In the genomic region with DNA sequence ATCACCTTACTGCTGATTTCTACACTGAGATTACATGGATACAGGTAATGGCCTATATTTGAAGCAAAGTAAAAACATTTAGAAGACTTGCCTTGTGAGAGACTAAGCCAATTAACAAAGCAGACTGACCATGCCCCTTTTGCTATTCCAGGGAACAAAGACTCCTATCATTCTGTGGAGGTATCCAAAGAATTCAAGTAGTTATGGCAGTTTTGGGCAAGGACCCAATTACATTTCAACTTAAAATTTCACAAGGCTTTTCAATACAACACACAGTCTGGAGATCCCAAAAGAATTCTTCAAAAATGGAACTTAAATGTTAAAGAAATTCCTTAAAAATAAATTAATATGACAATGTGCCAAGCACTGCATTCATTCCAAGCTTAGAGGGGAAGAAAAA, we compare ENCODE assay signal across 22 cellular contexts.
DNase-seq lines count a peak whose midpoint lies in the region; ATAC-seq and TF ChIP-seq lines count a peak whose summit lies in the region.
"Had no signal": no experiment of that assay in that cellular context is flagged by ENCODE, and none has a peak within 500 bp of the region (broad histone marks: within the 10 kb centered on the region; RNA-seq: fewer than 3 reads in every experiment).

No MANE protein-coding gene starts in this region.

- H3K9me3 ChIP-seq in IMR-90 (ENCODE audit: control insufficient read depth, insufficient read depth, low read length) (no peaks in the 10 kb centered on the region), neural progenitor cell (ENCODE audit: low read depth) (no peaks in the 10 kb centered on the region)
- H3K9me3 ChIP-seq: body of pancreas, colonic mucosa had no signal

- ATAC-seq in IMR-90 (ENCODE audit: low read depth) = peak; percentile 29; the same call in 1 of the 2 replicates
- no peak for ATAC-seq in HG03342 (IDR thresholded peaks at IDR 0.05; ENCODE audit: unreplicated experiment)
- ATAC-seq in GM18502 (IDR thresholded peaks at IDR 0.05; ENCODE audit: poor library complexity, unreplicated experiment) = no peak
- ATAC-seq: activated T-cell treated with anti-CD3 and anti-CD28 coated beads, Interleukin-2, amount 50 U/mL, for 4 hours; body of pancreas; right cardiac atrium; Right ventricle myocardium inferior had no signal

- no peak for TF ChIP-seq RAD21 in IMR-90 (IDR thresholded peaks at IDR 0.05; ENCODE audit: low read length)

- H3K36me3 Mint-ChIP-seq in neural progenitor cell = peaks cover 26% of the 10 kb centered on the region
- H3K36me3 Mint-ChIP-seq: naive B cell had no signal

- H2AFZ ChIP-seq in IMR-90 (replicated peaks; ENCODE audit: low read length, poor library complexity) (no peak overlapping the region), neural progenitor cell (replicated peaks) (no peak overlapping the region)

- TF ChIP-seq POLR2A in IMR-90 (IDR thresholded peaks at IDR 0.05; ENCODE audit: low read depth, low read length) = no peak

- no TSS peak for BruUV-seq in IMR-90 (replicated peaks; lab: Mats Ljungman, UMichigan)

- CTCF ChIA-PET in IMR-90 (lab: Yijun Ruan, JAX) = no interaction called here

- peaks cover 2% of the 10 kb centered on the region for H3K27me3 Mint-ChIP-seq in neural progenitor cell (ENCODE audit: insufficient read depth, low read depth)

- H2BK120ac ChIP-seq in IMR-90 (ENCODE audit: low read depth, low read length) = no peak overlapping the region

- no peak overlapping the region for H3K4me3 Mint-ChIP-seq in neural progenitor cell
- H3K4me3 Mint-ChIP-seq: activated naive CD4-positive, alpha-beta T cell treated with anti-CD3 and anti-CD28 coated beads for 36 hours; activated T-cell treated with anti-CD3 and anti-CD28 coated beads, Interleukin-2, amount 50 U/mL, for 4 hours; naive B cell had no signal

- intact Hi-C loops in IMR-90 (cut with micrococcal nuclease) = no loop called here

- TF ChIP-seq CTCF in IMR-90 (conservative IDR thresholded peaks at IDR 0.05; ENCODE audit: low read depth, low read length) = no peak
- TF ChIP-seq CTCF in neural progenitor cell (IDR thresholded peaks at IDR 0.05) = no peak

- H2BK5ac ChIP-seq in IMR-90 (ENCODE audit: low read depth, low read length, poor library complexity, severe bottlenecking) = no peak overlapping the region

- H3K9ac ChIP-seq in IMR-90 (ENCODE audit: low read depth, low read length) (no peak overlapping the region), neural progenitor cell (no peak overlapping the region)

- H4K20me1 ChIP-seq in IMR-90 (ENCODE audit: insufficient read depth, low read length) (no peaks in the 10 kb centered on the region), neural progenitor cell (ENCODE audit: low read depth) (no peaks in the 10 kb centered on the region)

- no peak overlapping the region for H3K4me2 ChIP-seq in IMR-90 (ENCODE audit: low read depth, low read length)
- peak overlapping the region; percentile 10 for H3K4me2 ChIP-seq in neural progenitor cell

- H3K4me1 ChIP-seq in IMR-90 (ENCODE audit: control insufficient read depth, insufficient read depth, low read length) = peaks cover 6% of the 10 kb centered on the region
- peaks cover 41% of the 10 kb centered on the region for H3K4me1 ChIP-seq in neural progenitor cell
- H3K4me1 ChIP-seq: body of pancreas, colonic mucosa had no signal

- DNase-seq in COLO829 (ENCODE audit: low spot score) (peak; percentile 77), IMR-90 (peak; percentile 52), dedifferentiated amniotic fluid mesenchymal stem cell (ENCODE audit: extremely low spot score) (peak; percentile 29), neural progenitor cell (ENCODE audit: low spot score) (peak; percentile 16), HCEC 1CT (no peak)
- DNase-seq in stimulated activated CD4-positive, alpha-beta T cell treated with anti-CD3 and anti-CD28 coated beads, Interleukin-4, amount 100 ng/mL, for 24 hours = no peak
- DNase-seq: activated CD4-positive, alpha-beta T cell treated with anti-CD3 and anti-CD28 coated beads for 1 hour; activated CD8-positive, alpha-beta memory T cell treated with anti-CD3 and anti-CD28 coated beads for 24 hours; activated naive CD4-positive, alpha-beta T cell treated with anti-CD3 and anti-CD28 coated beads for 36 hours; activated T-cell treated with anti-CD3 and anti-CD28 coated beads, Interleukin-2, amount 50 U/mL, for 4 hours; body of pancreas; colonic mucosa; DMS79; hypothalamus; KBM-7; kidney glomerular epithelial cell; naive B cell; NCI-H69; right cardiac atrium had no signal

- H3K79me1 ChIP-seq in IMR-90 (ENCODE audit: low read depth in 1 of 2, low read length in 2 of 2) = no peaks in the 10 kb centered on the region

- H3K27ac Mint-ChIP-seq in neural progenitor cell = no peak overlapping the region
- H3K27ac Mint-ChIP-seq: activated naive CD4-positive, alpha-beta T cell treated with anti-CD3 and anti-CD28 coated beads for 36 hours; naive B cell had no signal

- H2AK5ac ChIP-seq in IMR-90 (ENCODE audit: low read depth, low read length) = no peak overlapping the region

- in situ Hi-C loops in IMR-90 (cut with MboI; ENCODE audit: low sequenced_read_pairs) = no loop called here

- no peak overlapping the region for H3K4me3 ChIP-seq in IMR-90 (ENCODE audit: insufficient read depth, low read depth, low read length)
- no peak overlapping the region for H3K4me3 ChIP-seq in neural progenitor cell
- H3K4me3 ChIP-seq: body of pancreas, colonic mucosa had no signal

- H3K27ac ChIP-seq in IMR-90 (ENCODE audit: insufficient read depth, low read length) (no peak overlapping the region), neural progenitor cell (no peak overlapping the region)
- H3K27ac ChIP-seq: body of pancreas, colonic mucosa had no signal

- no peak overlapping the region for H3K4ac ChIP-seq in IMR-90 (ENCODE audit: low read depth, low read length)

- H3K4me1 Mint-ChIP-seq in neural progenitor cell = no peaks in the 10 kb centered on the region
- H3K4me1 Mint-ChIP-seq: naive B cell had no signal

- no peak overlapping the region for H3K14ac ChIP-seq in IMR-90 (replicated peaks; ENCODE audit: low read depth, low read length)

- H3K23ac ChIP-seq in IMR-90 (ENCODE audit: low read depth, low read length) = no peak overlapping the region

- no peak overlapping the region for H4K5ac ChIP-seq in IMR-90 (ENCODE audit: low read depth, low read length)

- H3F3A ChIP-seq in neural progenitor cell (ENCODE audit: low read depth) = peaks cover 10% of the 10 kb centered on the region

- H3K36me3 ChIP-seq in IMR-90 (ENCODE audit: control insufficient read depth, insufficient read depth, low read length) (no peaks in the 10 kb centered on the region), neural progenitor cell (peaks cover 5% of the 10 kb centered on the region)
- H3K36me3 ChIP-seq: colonic mucosa had no signal

- dilution Hi-C loops in IMR-90 (cut with HindIII; ENCODE audit: low sequenced_read_pairs, unreplicated experiment) = no loop called here

- H2BK20ac ChIP-seq in IMR-90 (ENCODE audit: low read depth, low read length) = no peak overlapping the region

- H3K27me3 ChIP-seq in IMR-90 (ENCODE audit: control insufficient read depth, insufficient read depth, low read length) = no peaks in the 10 kb centered on the region
- no peaks in the 10 kb centered on the region for H3K27me3 ChIP-seq in neural progenitor cell
- H3K27me3 ChIP-seq: body of pancreas, colonic mucosa had no signal

- H3K9me1 ChIP-seq in IMR-90 (ENCODE audit: insufficient read depth, low read length) = no peaks in the 10 kb centered on the region

- POLR2A ChIA-PET in IMR-90 (lab: Charles Lee; ENCODE audit: unreplicated experiment) = interaction anchor here (0.6 kb wide), 1 partner anchor 276 kb away, joined by 3 read pairs; a partner anchor contains a TSS

- H3K9me3 Mint-ChIP-seq in neural progenitor cell = no peaks in the 10 kb centered on the region
- H3K9me3 Mint-ChIP-seq: activated naive CD4-positive, alpha-beta T cell treated with anti-CD3 and anti-CD28 coated beads for 36 hours; activated T-cell treated with anti-CD3 and anti-CD28 coated beads, Interleukin-2, amount 50 U/mL, for 4 hours; naive B cell had no signal

- H2BK15ac ChIP-seq in IMR-90 (ENCODE audit: low read depth, low read length) = no peak overlapping the region

- H3K79me2 ChIP-seq in neural progenitor cell (ENCODE audit: low read depth) = peaks cover 44% of the 10 kb centered on the region

- H4K8ac ChIP-seq in IMR-90 (ENCODE audit: low read depth in 2 of 2, low read length in 2 of 2) = no peak overlapping the region

- no peak overlapping the region for H3K18ac ChIP-seq in IMR-90 (ENCODE audit: low read depth, low read length)

- H4K91ac ChIP-seq in IMR-90 (ENCODE audit: insufficient read depth, low read depth, low read length) = no peak overlapping the region

- H3K56ac ChIP-seq in IMR-90 (ENCODE audit: extremely low read depth, insufficient read depth, low read length) = no peak overlapping the region

- no peak overlapping the region for H2AK9ac ChIP-seq in IMR-90 (replicated peaks; ENCODE audit: low read depth, low read length, poor library complexity)

TF ChIP-seq in IMR-90, 13 proteins besides CTCF, POLR2A, EP300 and RAD21 (continues in another document):
- no peak for TF ChIP-seq RFX5 (IDR thresholded peaks at IDR 0.05; ENCODE audit: low read depth, low read length)
- no peak for TF ChIP-seq MAFK (IDR thresholded peaks at IDR 0.05; ENCODE audit: low read depth, low read length)
- no peak for TF ChIP-seq MXI1 (IDR thresholded peaks at IDR 0.05; ENCODE audit: borderline replicate concordance, low read depth, low read length)
- TF ChIP-seq NFE2L2 (IDR thresholded peaks at IDR 0.05; ENCODE audit: low read depth, low read length) = no peak
- no peak for TF ChIP-seq CHD1 (IDR thresholded peaks at IDR 0.05; ENCODE audit: low read depth, low read length)
- TF ChIP-seq, protein P1, sequence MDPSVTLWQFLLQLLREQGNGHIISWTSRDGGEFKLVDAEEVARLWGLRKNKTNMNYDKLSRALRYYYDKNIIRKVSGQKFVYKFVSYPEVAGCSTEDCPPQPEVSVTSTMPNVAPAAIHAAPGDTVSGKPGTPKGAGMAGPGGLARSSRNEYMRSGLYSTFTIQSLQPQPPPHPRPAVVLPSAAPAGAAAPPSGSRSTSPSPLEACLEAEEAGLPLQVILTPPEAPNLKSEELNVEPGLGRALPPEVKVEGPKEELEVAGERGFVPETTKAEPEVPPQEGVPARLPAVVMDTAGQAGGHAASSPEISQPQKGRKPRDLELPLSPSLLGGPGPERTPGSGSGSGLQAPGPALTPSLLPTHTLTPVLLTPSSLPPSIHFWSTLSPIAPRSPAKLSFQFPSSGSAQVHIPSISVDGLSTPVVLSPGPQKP (IDR thresholded peaks at IDR 0.05; ENCODE audit: borderline replicate concordance, low read depth, low read length) = no peak
- TF ChIP-seq SMC3 (IDR thresholded peaks at IDR 0.05; ENCODE audit: low read depth, low read length) = no peak
- TF ChIP-seq CEBPB (IDR thresholded peaks at IDR 0.05; ENCODE audit: low read depth, low read length) = no peak
- no peak for TF ChIP-seq MAZ (IDR thresholded peaks at IDR 0.05; ENCODE audit: borderline replicate concordance, low read depth, low read length)
- no peak for TF ChIP-seq FOS (IDR thresholded peaks at IDR 0.05; ENCODE audit: low read depth, low read length)
- no peak for TF ChIP-seq RCOR1 (IDR thresholded peaks at IDR 0.05; ENCODE audit: insufficient replicate concordance, low read length)
- no peak for TF ChIP-seq BHLHE40 (IDR thresholded peaks at IDR 0.05; ENCODE audit: low read depth, low read length)

Comparison
In these comparisons a context has a peak if more than half of its experiments do, and no peak if none do; other contexts are left out.
1. DNase-seq: peak in COLO829 (single experiment), IMR-90 (single experiment), dedifferentiated amniotic fluid mesenchymal stem cell (single experiment) and neural progenitor cell (single experiment); none in HCEC 1CT (single experiment) and stimulated activated CD4-positive, alpha-beta T cell treated with anti-CD3 and anti-CD28 coated beads, Interleukin-4, amount 100 ng/mL, for 24 hours (single experiment).